In genomic region chr6:159727717-159728440, GRCh38 we compare ENCODE assay signal across 8 cellular contexts. TPM values are rescaled to one million over a fixed set of nuclear protein-coding genes. Genes with fewer than 3 reads are reported as not detected.
DNase-seq lines count a peak whose midpoint lies in the region; ATAC-seq and TF ChIP-seq lines count a peak whose summit lies in the region.

No MANE protein-coding gene starts in this region.

- H3K27me3 Mint-ChIP-seq in CD8-positive, alpha-beta memory T cell: peaks cover 0 to 6% of the 10 kb centered on the region in 2 donors

- peak overlapping the region; percentile 85 to 97 (median 92) for H3K27ac Mint-ChIP-seq in CD8-positive, alpha-beta memory T cell

- ATAC-seq in GM18907 (IDR thresholded peaks at IDR 0.05; ENCODE audit: unreplicated experiment) (peak; percentile 50), HG03097 (IDR thresholded peaks at IDR 0.05; ENCODE audit: low FRiP score, unreplicated experiment) (peak; percentile 19), lower lobe of right lung (peak; percentile 55 to 60)

- H3K9me3 ChIP-seq in CD8-positive, alpha-beta memory T cell (ENCODE audit: low read length): no peaks in the 10 kb centered on the region
- H3K9me3 ChIP-seq in lower lobe of right lung: no peaks in the 10 kb centered on the region
- H3K9me3 ChIP-seq in testis: no peaks in the 10 kb centered on the region

- POLR2A ChIA-PET in CD8-positive, alpha-beta memory T cell (lab: Charles Lee): interaction anchor here (1.0 to 6.5 kb wide), 6 partner anchors 32 to 62 kb away, joined by 4 to 84 read pairs (median 28); partner anchors contain the start of genes ACAT2, MRPL18, SOD2 and TCP1

- H3K4me1 ChIP-seq in CD8-positive, alpha-beta memory T cell (ENCODE audit: insufficient read depth, low read length): peaks cover 35% of the 10 kb centered on the region
- peaks cover 56% of the 10 kb centered on the region for H3K4me1 ChIP-seq in lower lobe of right lung
- peaks cover 20% of the 10 kb centered on the region for H3K4me1 ChIP-seq in testis

- H3K27ac ChIP-seq in CD8-positive, alpha-beta memory T cell (ENCODE audit: low read depth, low read length): peak overlapping the region; percentile 87
- H3K27ac ChIP-seq in cingulate gyrus (ENCODE audit: low read depth, low read length) (peak overlapping the region; percentile 84), lower lobe of right lung (peak overlapping the region; percentile 98), testis (peak overlapping the region; percentile 98 to 99)

- 0% methylated on average over 13 to 30 of the region's 44 CpGs for WGBS in testis, 2 donors

- H3K4me1 Mint-ChIP-seq in CD8-positive, alpha-beta memory T cell: peaks cover 54 to 78% (median 63%) of the 10 kb centered on the region in 3 donors

- no peaks in the 10 kb centered on the region for H3K27me3 ChIP-seq in CD8-positive, alpha-beta memory T cell (ENCODE audit: insufficient read depth, low read length, poor library complexity, severe bottlenecking)
- H3K27me3 ChIP-seq in lower lobe of right lung (ENCODE audit: low read depth) (no peaks in the 10 kb centered on the region), testis (no peaks in the 10 kb centered on the region)

- H3K4me3 Mint-ChIP-seq in CD8-positive, alpha-beta memory T cell: peak overlapping the region; percentile 88 to 97 (median 92)

- DNase-seq in CD8-positive, alpha-beta memory T cell: peak in 1 of 5 donors; percentile 38
- DNase-seq in OCI-M1 (lab: John Stamatoyannopoulos, UW) (peak; percentile 76), lower lobe of right lung (no peak), testis (no peak), T-helper 9 cell (no peak)

- no peaks in the 10 kb centered on the region for H3K9me3 Mint-ChIP-seq in CD8-positive, alpha-beta memory T cell

- no peak for TF ChIP-seq CTCF in lower lobe of right lung (IDR thresholded peaks at IDR 0.05)
- no peak for TF ChIP-seq CTCF in testis (IDR thresholded peaks at IDR 0.05)

- H3K36me3 ChIP-seq in CD8-positive, alpha-beta memory T cell (ENCODE audit: insufficient read depth, low read length): no peaks in the 10 kb centered on the region
- H3K36me3 ChIP-seq in lower lobe of right lung (no peaks in the 10 kb centered on the region), testis (ENCODE audit: low read depth, missing control alignments) (no peaks in the 10 kb centered on the region)

- TF ChIP-seq POLR2A in testis (IDR thresholded peaks at IDR 0.05): no peak

- intact Hi-C loops in lower lobe of right lung (cut with DNase I) (no loop called here), testis (cut with DNase I; ENCODE audit: low total_unique reads) (loop anchor here (2.0 to 5.0 kb wide), 2 partner anchors 33 to 36 kb away; partner anchors contain the start of gene SOD2)

- peak overlapping the region; percentile 68 for H3K4me3 ChIP-seq in CD8-positive, alpha-beta memory T cell (ENCODE audit: low read length)
- H3K4me3 ChIP-seq in lower lobe of right lung: peak overlapping the region; percentile 85
- H3K4me3 ChIP-seq in testis: peak overlapping the region; percentile 91 to 97

- CTCF ChIA-PET in CD8-positive, alpha-beta memory T cell (lab: Charles Lee): interaction anchor here (1.6 to 2.4 kb wide), 3 partner anchors 19 to 251 kb away, joined by 4 to 12 read pairs (median 4); no protein-coding TSS in a partner anchor

- peaks cover 3 to 39% (median 5%) of the 10 kb centered on the region in 3 donors for H3K36me3 Mint-ChIP-seq in CD8-positive, alpha-beta memory T cell

RNA-seq across cellular contexts. Expression of gene WTAP, which starts 0.6 kb away (rescaled TPM):
- 100 to 1,000 TPM in 1 of 2 experiments, 10 to 100 TPM in 1; 95.1 to 103 TPM for total RNA-seq in CD8-positive, alpha-beta memory T cell
- polyA plus RNA-seq in CD8-positive, alpha-beta memory T cell: 149 TPM
- total RNA-seq in lower lobe of right lung: 78.4 TPM
- total RNA-seq in testis: 10 to 100 TPM; 88.0 to 91.2 TPM
- polyA plus RNA-seq in testis (ENCODE audit: insufficient read depth, low read depth, low replicate concordance): 76.7 TPM

RNA-seq across cellular contexts. Expression of gene ACAT2, which starts 34.0 kb away (rescaled TPM):
- 10 to 100 TPM; 68.8 to 69.7 TPM for total RNA-seq in CD8-positive, alpha-beta memory T cell
- polyA plus RNA-seq in CD8-positive, alpha-beta memory T cell: 33.3 TPM
- 42.4 TPM for total RNA-seq in lower lobe of right lung
- 10 to 100 TPM; 15.8 to 17.1 TPM for total RNA-seq in testis
- polyA plus RNA-seq in testis (ENCODE audit: insufficient read depth, low read depth, low replicate concordance): 45.9 TPM

RNA-seq across cellular contexts. Expression of gene SOD2, which starts 34.8 kb away (rescaled TPM):
- total RNA-seq in CD8-positive, alpha-beta memory T cell: 10 to 100 TPM; 82.9 to 86.6 TPM
- 85.0 TPM for polyA plus RNA-seq in CD8-positive, alpha-beta memory T cell
- total RNA-seq in lower lobe of right lung (352 TPM), testis (10 to 100 TPM; 56.5 to 98.5 TPM)
- polyA plus RNA-seq in testis (ENCODE audit: insufficient read depth, low read depth, low replicate concordance): 160 TPM
